Comparison of ENCODE assay signal across 22 cellular contexts in the genomic region with DNA sequence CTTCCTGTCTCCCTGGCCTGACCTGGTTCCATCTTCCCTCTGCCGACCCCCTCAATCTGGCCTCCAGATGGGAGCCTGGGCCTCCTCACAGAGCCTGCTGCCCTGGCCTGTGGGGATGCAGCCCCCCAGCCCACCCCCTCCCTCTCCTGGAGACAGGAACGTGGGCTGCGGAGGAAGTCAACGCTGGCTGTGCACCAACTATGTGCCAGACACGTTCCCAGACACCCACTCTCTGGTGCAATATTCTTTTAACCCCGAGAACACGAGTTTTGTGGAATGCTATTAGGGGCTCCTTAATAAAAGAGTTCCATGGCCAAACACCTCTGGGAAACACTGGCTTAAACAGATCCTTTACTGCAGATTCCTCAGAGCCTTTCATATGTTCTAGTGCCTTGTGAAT. TPM values are rescaled to one million over a fixed set of nuclear protein-coding genes. Genes with fewer than 3 reads are reported as not detected.
"Had no signal": no experiment of that assay in that cellular context is flagged by ENCODE, and none has a peak within 500 bp of the region (broad histone marks: within the 10 kb centered on the region; RNA-seq: fewer than 3 reads in every experiment).

No MANE protein-coding gene starts in this region.

- DNase-seq: activated CD4-positive, alpha-beta memory T cell treated with anti-CD3 and anti-CD28 coated beads for 36 hours; activated effector memory CD4-positive, alpha-beta T cell treated with Interleukin-2 at 50 U/mL for 16 hours; activated naive CD4-positive, alpha-beta T cell treated with anti-CD3 and anti-CD28 coated beads, Interleukin-2, amount 50 U/mL, for 16 hours; activated T-cell treated with anti-CD3 and anti-CD28 coated beads, Interleukin-2, amount 50 U/mL, for 4 hours; adrenal gland; body of pancreas; esophagus squamous epithelium; foreskin melanocyte; heart left ventricle; stimulated activated CD4-positive, alpha-beta T cell treated with anti-CD3 and anti-CD28 coated beads, Interleukin-15, amount 100 ng/mL, for 24 hours; stimulated activated CD4-positive, alpha-beta T cell treated with anti-CD3 and anti-CD28 coated beads, Interleukin-4, amount 100 ng/mL, for 1 hour; stimulated activated naive CD4-positive, alpha-beta T cell; T-helper 17 cell; tibial artery; WERI-Rb-1 had no signal

- H2AFZ ChIP-seq: parathyroid adenoma had no signal

- H3K36me3 Mint-ChIP-seq: activated CD4-positive, alpha-beta memory T cell treated with anti-CD3 and anti-CD28 coated beads for 36 hours had no signal

- H3K27ac ChIP-seq: body of pancreas, coronary artery, esophagus squamous epithelium, heart left ventricle, neutrophil, parathyroid adenoma, tibial artery, vagina, WERI-Rb-1 had no signal

- H3K4me3 ChIP-seq: adrenal gland, body of pancreas, coronary artery, esophagus squamous epithelium, heart left ventricle, lung, tibial artery, vagina had no signal

- H3K27ac Mint-ChIP-seq: activated CD4-positive, alpha-beta memory T cell treated with anti-CD3 and anti-CD28 coated beads for 36 hours; T-helper 17 cell had no signal

- H3K4me3 Mint-ChIP-seq: activated CD4-positive, alpha-beta memory T cell treated with anti-CD3 and anti-CD28 coated beads for 36 hours; activated T-cell treated with anti-CD3 and anti-CD28 coated beads, Interleukin-2, amount 50 U/mL, for 4 hours; central memory CD8-positive, alpha-beta T cell; T-helper 17 cell had no signal

- H3K9ac ChIP-seq: parathyroid adenoma had no signal

- ATAC-seq: activated T-cell treated with anti-CD3 and anti-CD28 coated beads, Interleukin-2, amount 50 U/mL, for 4 hours; body of pancreas; heart left ventricle; T-helper 17 cell had no signal

- H3K9me3 ChIP-seq: adrenal gland, body of pancreas, esophagus squamous epithelium, heart left ventricle, neutrophil, tibial artery, vagina had no signal

- H3K27me3 Mint-ChIP-seq: activated CD4-positive, alpha-beta memory T cell treated with anti-CD3 and anti-CD28 coated beads for 36 hours; central memory CD8-positive, alpha-beta T cell had no signal

- H3K36me3 ChIP-seq: esophagus squamous epithelium, neutrophil, tibial artery, vagina, WERI-Rb-1 had no signal

- H3K79me2 ChIP-seq: parathyroid adenoma had no signal

- H3K9me3 Mint-ChIP-seq: activated CD4-positive, alpha-beta memory T cell treated with anti-CD3 and anti-CD28 coated beads for 36 hours; activated T-cell treated with anti-CD3 and anti-CD28 coated beads, Interleukin-2, amount 50 U/mL, for 4 hours; central memory CD8-positive, alpha-beta T cell had no signal

- H3K4me1 ChIP-seq: body of pancreas, parathyroid adenoma had no signal

- H3K27me3 ChIP-seq: adrenal gland, body of pancreas, esophagus squamous epithelium, heart left ventricle, neutrophil, tibial artery, vagina had no signal

RNA-seq across cellular contexts. Expression of a gene that starts 15.9 kb away (rescaled TPM):
- total RNA-seq: activated CD4-positive, alpha-beta memory T cell treated with anti-CD3 and anti-CD28 coated beads for 36 hours; renal cortical epithelial cell had no signal
